ENCODE assay signal across 29 cellular contexts in genomic region chr7:75924251-75924650, GRCh38.
"Had no signal": no experiment of that assay in that cellular context is flagged by ENCODE, and none has a peak within 500 bp of the region (broad histone marks: within the 10 kb centered on the region; RNA-seq: fewer than 3 reads in every experiment).

No MANE protein-coding gene starts in this region.

- H3K27ac ChIP-seq: body of pancreas, esophagus squamous epithelium had no signal

- H3K27ac Mint-ChIP-seq: activated CD4-positive, alpha-beta T cell treated with anti-CD3 and anti-CD28 coated beads for 36 hours; activated CD8-positive, alpha-beta T cell treated with anti-CD3 and anti-CD28 coated beads for 36 hours; activated naive CD4-positive, alpha-beta T cell treated with anti-CD3 and anti-CD28 coated beads for 36 hours; activated naive CD4-positive, alpha-beta T cell treated with anti-CD3 and anti-CD28 coated beads, Interleukin-2, amount 50 U/mL, for 24 hours; activated naive CD8-positive, alpha-beta T cell treated with anti-CD3 and anti-CD28 coated beads for 36 hours; activated naive CD8-positive, alpha-beta T cell treated with anti-CD3 and anti-CD28 coated beads, Interleukin-2, amount 50 U/mL, for 24 hours; activated T-helper 1 cell treated with anti-CD3 and anti-CD28 coated beads, Interleukin-12 subunit alpha, Interleukin-12 subunit beta, Interleukin-2, Interleukin-4 antibody, amounts not matched to agents 30 ng/mL and 10 ng/mL and 1 ng/mL, durations not matched to agents 14 hours and 24 hours and 36 hours; activated T-helper 2 cell treated with anti-CD3 and anti-CD28 coated beads, Interferon-gamma antibody, Interleukin-2, Interleukin-4, amounts not matched to agents 10 μg/mL and 5 μg/mL and 100 μg/mL, durations not matched to agents 14 hours and 24 hours and 36 hours; effector memory CD8-positive, alpha-beta T cell had no signal

- H3K4me3 Mint-ChIP-seq: activated CD4-positive, alpha-beta T cell treated with anti-CD3 and anti-CD28 coated beads for 36 hours; activated CD4-positive, alpha-beta T cell treated with anti-CD3 and anti-CD28 coated beads, Interleukin-2, amount 10 ng/mL, durations not matched to agents 7 days and 5 days; activated CD8-positive, alpha-beta T cell treated with anti-CD3 and anti-CD28 coated beads for 36 hours; activated naive CD4-positive, alpha-beta T cell treated with anti-CD3 and anti-CD28 coated beads for 36 hours; activated naive CD4-positive, alpha-beta T cell treated with anti-CD3 and anti-CD28 coated beads, Interleukin-2, amount 50 U/mL, for 24 hours; activated naive CD8-positive, alpha-beta T cell treated with anti-CD3 and anti-CD28 coated beads for 36 hours; activated naive CD8-positive, alpha-beta T cell treated with anti-CD3 and anti-CD28 coated beads, Interleukin-2, amount 50 U/mL, for 24 hours; activated T-helper 1 cell treated with anti-CD3 and anti-CD28 coated beads, Interleukin-12 subunit alpha, Interleukin-12 subunit beta, Interleukin-2, Interleukin-4 antibody, amounts not matched to agents 30 ng/mL and 10 ng/mL and 1 ng/mL, durations not matched to agents 14 hours and 24 hours and 36 hours; effector memory CD8-positive, alpha-beta T cell had no signal

- H3K27me3 ChIP-seq: adrenal gland, body of pancreas, esophagus squamous epithelium, heart left ventricle had no signal

- H3K27me3 Mint-ChIP-seq: activated CD4-positive, alpha-beta T cell treated with anti-CD3 and anti-CD28 coated beads for 36 hours; activated CD4-positive, alpha-beta T cell treated with anti-CD3 and anti-CD28 coated beads, Interleukin-2, amount 10 ng/mL, durations not matched to agents 7 days and 5 days; activated CD8-positive, alpha-beta T cell treated with anti-CD3 and anti-CD28 coated beads for 36 hours; activated naive CD4-positive, alpha-beta T cell treated with anti-CD3 and anti-CD28 coated beads, Interleukin-2, amount 50 U/mL, for 24 hours; activated naive CD8-positive, alpha-beta T cell treated with anti-CD3 and anti-CD28 coated beads for 36 hours; activated naive CD8-positive, alpha-beta T cell treated with anti-CD3 and anti-CD28 coated beads, Interleukin-2, amount 50 U/mL, for 24 hours; effector memory CD8-positive, alpha-beta T cell had no signal

- H3K9me3 Mint-ChIP-seq: activated CD4-positive, alpha-beta T cell treated with anti-CD3 and anti-CD28 coated beads, Interleukin-2, amount 10 ng/mL, durations not matched to agents 7 days and 5 days; activated CD8-positive, alpha-beta T cell treated with anti-CD3 and anti-CD28 coated beads for 36 hours; activated naive CD4-positive, alpha-beta T cell treated with anti-CD3 and anti-CD28 coated beads for 36 hours; activated naive CD4-positive, alpha-beta T cell treated with anti-CD3 and anti-CD28 coated beads, Interleukin-2, amount 50 U/mL, for 24 hours; activated naive CD8-positive, alpha-beta T cell treated with anti-CD3 and anti-CD28 coated beads for 36 hours; activated naive CD8-positive, alpha-beta T cell treated with anti-CD3 and anti-CD28 coated beads, Interleukin-2, amount 50 U/mL, for 24 hours; activated T-helper 1 cell treated with anti-CD3 and anti-CD28 coated beads, Interleukin-12 subunit alpha, Interleukin-12 subunit beta, Interleukin-2, Interleukin-4 antibody, amounts not matched to agents 30 ng/mL and 10 ng/mL and 1 ng/mL, durations not matched to agents 14 hours and 24 hours and 36 hours; activated T-helper 2 cell treated with anti-CD3 and anti-CD28 coated beads, Interferon-gamma antibody, Interleukin-2, Interleukin-4, amounts not matched to agents 10 μg/mL and 5 μg/mL and 100 μg/mL, durations not matched to agents 14 hours and 24 hours and 36 hours; effector memory CD8-positive, alpha-beta T cell had no signal

- H3K9me3 ChIP-seq: adrenal gland, body of pancreas, esophagus squamous epithelium, heart left ventricle had no signal

- H3K4me3 ChIP-seq: adrenal gland, body of pancreas, esophagus squamous epithelium, heart left ventricle had no signal

- DNase-seq: activated CD4-positive, alpha-beta T cell treated with anti-CD3 and anti-CD28 coated beads for 36 hours; activated CD4-positive, alpha-beta T cell treated with anti-CD3 and anti-CD28 coated beads, Interleukin-2, amount 10 ng/mL, durations not matched to agents 7 days and 5 days; activated CD4-positive, alpha-beta T cell treated with anti-CD3 and anti-CD28 coated beads, Interleukin-2, amount 50 U/mL, for 4 hours; activated CD4-positive, CD25-positive, alpha-beta regulatory T cell; activated CD4-positive, CD25-positive, alpha-beta regulatory T cell treated with anti-CD3 and anti-CD28 coated beads, Interleukin-2, amount 50 U/mL, for 72 hours; activated CD8-positive, alpha-beta memory T cell treated with anti-CD3 and anti-CD28 coated beads for 24 hours; activated CD8-positive, alpha-beta T cell treated with anti-CD3 and anti-CD28 coated beads for 36 hours; activated effector memory CD4-positive, alpha-beta T cell treated with anti-CD3 and anti-CD28 coated beads, Interleukin-2, amount 50 U/mL, for 16 hours; activated naive CD4-positive, alpha-beta T cell treated with anti-CD3 and anti-CD28 coated beads for 36 hours; activated naive CD8-positive, alpha-beta T cell treated with anti-CD3 and anti-CD28 coated beads for 36 hours; activated naive CD8-positive, alpha-beta T cell treated with anti-CD3 and anti-CD28 coated beads, Interleukin-2, amount 50 U/mL, for 24 hours; activated T-cell treated with anti-CD3 and anti-CD28 coated beads, Interleukin-2, amount 50 U/mL, for 48 hours; adrenal gland; amygdala; aorta; body of pancreas; caudate nucleus; cortex of kidney; dermis blood vessel endothelial cell; effector CD4-positive, alpha-beta T cell; effector memory CD8-positive, alpha-beta T cell; esophagus squamous epithelium; foreskin melanocyte; glutamatergic neuron; heart left ventricle; T-helper 2 cell had no signal

- ATAC-seq: activated CD4-positive, alpha-beta T cell treated with anti-CD3 and anti-CD28 coated beads for 36 hours; activated CD8-positive, alpha-beta T cell treated with anti-CD3 and anti-CD28 coated beads for 36 hours; activated naive CD8-positive, alpha-beta T cell treated with anti-CD3 and anti-CD28 coated beads, Interleukin-2, amount 50 U/mL, for 24 hours; body of pancreas; effector memory CD8-positive, alpha-beta T cell; heart left ventricle had no signal
